Comparison of ENCODE assay signal across 16 cellular contexts in the genomic region with DNA sequence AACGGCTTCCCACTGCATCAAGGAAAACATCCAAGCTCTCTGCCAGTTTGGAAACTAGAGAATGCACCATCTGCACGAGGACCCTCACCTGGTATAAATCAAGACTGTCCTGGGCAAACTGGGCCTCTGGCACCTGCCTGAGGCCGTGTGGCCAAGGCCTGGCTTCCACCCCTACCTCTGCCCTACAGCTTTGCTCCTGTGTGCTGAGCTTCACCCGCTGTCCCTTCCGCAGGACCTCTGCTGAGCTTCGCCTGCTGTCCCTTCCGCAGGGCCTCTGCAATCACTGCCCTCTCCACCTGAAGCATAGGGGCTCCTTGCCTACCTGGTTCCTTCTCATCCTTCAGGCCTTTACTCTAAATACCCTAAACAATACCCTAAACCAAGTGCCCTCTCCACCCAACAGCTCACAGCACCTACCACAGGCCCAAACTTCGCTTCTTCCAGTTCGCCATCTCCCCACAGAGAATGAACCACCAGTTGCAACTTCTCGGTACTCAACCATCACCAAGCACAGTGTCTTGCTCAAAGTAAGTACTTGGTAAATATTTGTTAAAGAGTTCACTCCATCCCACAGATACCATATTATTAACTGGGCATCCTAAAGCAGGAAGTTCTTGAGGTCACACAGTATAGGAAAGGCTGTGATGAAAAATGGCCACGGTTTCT. TPM values are rescaled to one million over a fixed set of nuclear protein-coding genes. Genes with fewer than 3 reads are reported as not detected.
DNase-seq lines count a peak whose midpoint lies in the region; FAIRE-seq and TF ChIP-seq lines count a peak whose summit lies in the region.
"Had no signal": no experiment of that assay in that cellular context is flagged by ENCODE, and none has a peak within 500 bp of the region (broad histone marks: within the 10 kb centered on the region; RNA-seq: fewer than 3 reads in every experiment).

No MANE protein-coding gene starts in this region.

- DNase-seq in T-helper 1 cell = no peak
- no peak for DNase-seq in HFFc6
- peak; percentile 35 for DNase-seq in chondrocyte (ENCODE audit: low spot score)
- no peak for DNase-seq in COLO829 (ENCODE audit: low spot score)
- no peak for DNase-seq in 8988T
- DNase-seq in urothelium cell line (ENCODE audit: low spot score) = no peak
- DNase-seq: activated CD8-positive, alpha-beta memory T cell treated with anti-CD3 and anti-CD28 coated beads, Interleukin-2, amount 10 ng/mL, durations not matched to agents 7 days and 5 days; kidney; NCI-H2171 treated with DMSO at 0.1 percent for 48 hours; SJCRH30; stimulated activated CD4-positive, alpha-beta T cell treated with anti-CD3 and anti-CD28 coated beads, Interleukin-2, amount 100 ng/mL, for 24 hours had no signal

- no peaks in the 10 kb centered on the region for H3K9me3 Mint-ChIP-seq in T-helper 1 cell treated with Interleukin-12 subunit alpha and Interleukin-12 subunit beta and Interleukin-4 antibody, amounts not matched to agents 30 μg/mL and 1 μg/mL, for 36 hours
- no peaks in the 10 kb centered on the region for H3K9me3 Mint-ChIP-seq in HFFc6
- no peaks in the 10 kb centered on the region for H3K9me3 Mint-ChIP-seq in chondrocyte (ENCODE audit: low read depth)

- peak overlapping the region; percentile 17 for H3K27ac ChIP-seq in neutrophil
- H3K27ac ChIP-seq: 22Rv1, gastroesophageal sphincter, SJCRH30, upper lobe of left lung had no signal

- H3K36me3 Mint-ChIP-seq in T-helper 1 cell treated with Interleukin-12 subunit alpha and Interleukin-12 subunit beta and Interleukin-4 antibody, amounts not matched to agents 30 μg/mL and 1 μg/mL, for 36 hours (ENCODE audit: low read depth) = peaks cover 27% of the 10 kb centered on the region
- H3K36me3 Mint-ChIP-seq in HFFc6 (ENCODE audit: low read depth) (peaks cover 43% of the 10 kb centered on the region), chondrocyte (ENCODE audit: low read depth) (peaks cover 7% of the 10 kb centered on the region)

- no peaks in the 10 kb centered on the region for H3K9me3 ChIP-seq in neutrophil
- H3K9me3 ChIP-seq: gastroesophageal sphincter, SJCRH30, upper lobe of left lung had no signal

- H3K4me3 Mint-ChIP-seq in T-helper 1 cell treated with Interleukin-12 subunit alpha and Interleukin-12 subunit beta and Interleukin-4 antibody, amounts not matched to agents 30 μg/mL and 1 μg/mL, for 36 hours = no peak overlapping the region
- H3K4me3 Mint-ChIP-seq in HFFc6 = no peak overlapping the region
- no peak overlapping the region for H3K4me3 Mint-ChIP-seq in chondrocyte (ENCODE audit: unreplicated experiment)
- H3K4me3 Mint-ChIP-seq: activated CD8-positive, alpha-beta memory T cell treated with anti-CD3 and anti-CD28 coated beads, Interleukin-2, amount 10 ng/mL, durations not matched to agents 7 days and 5 days had no signal

- peaks cover 39% of the 10 kb centered on the region for H3K4me1 Mint-ChIP-seq in T-helper 1 cell treated with Interleukin-12 subunit alpha and Interleukin-12 subunit beta and Interleukin-4 antibody, amounts not matched to agents 30 μg/mL and 1 μg/mL, for 36 hours (ENCODE audit: low read depth)
- H3K4me1 Mint-ChIP-seq in HFFc6 (ENCODE audit: low read depth) (peaks cover 61% of the 10 kb centered on the region), chondrocyte (ENCODE audit: low read depth) (peaks cover 61% of the 10 kb centered on the region)

- H3K27ac Mint-ChIP-seq in T-helper 1 cell treated with Interleukin-12 subunit alpha and Interleukin-12 subunit beta and Interleukin-4 antibody, amounts not matched to agents 30 μg/mL and 1 μg/mL, for 36 hours = peak overlapping the region; percentile 11
- H3K27ac Mint-ChIP-seq in HFFc6 (peak overlapping the region; percentile 6), chondrocyte (ENCODE audit: unreplicated experiment) (peak overlapping the region; percentile 6)
- H3K27ac Mint-ChIP-seq: activated CD8-positive, alpha-beta memory T cell treated with anti-CD3 and anti-CD28 coated beads, Interleukin-2, amount 10 ng/mL, durations not matched to agents 7 days and 5 days had no signal

- no peak for FAIRE-seq in urothelium cell line (lab: Jason Lieb, UNC)
- FAIRE-seq: kidney had no signal

- peaks cover 28 to 55% of the 10 kb centered on the region in 2 experiments for H3K4me1 ChIP-seq in neutrophil (ENCODE audit: control insufficient read depth in 1 of 2, insufficient read depth in 1 of 2, low read depth in 1 of 2, low read length in 1 of 2)

- H3K4me3 ChIP-seq in neutrophil (ENCODE audit: low read depth in 1 of 2, low read length in 1 of 2) = no peak overlapping the region
- H3K4me3 ChIP-seq: gastroesophageal sphincter, SJCRH30 had no signal

- H3K36me3 ChIP-seq in neutrophil = peaks cover 24% of the 10 kb centered on the region

- H3K27me3 ChIP-seq in neutrophil = no peaks in the 10 kb centered on the region
- H3K27me3 ChIP-seq: gastroesophageal sphincter, SJCRH30, upper lobe of left lung had no signal

- TF ChIP-seq CTCF in HFFc6 (IDR thresholded peaks at IDR 0.05) (no peak), chondrocyte (IDR thresholded peaks at IDR 0.05) (no peak), neutrophil (IDR thresholded peaks at IDR 0.05) (no peak)

- no peaks in the 10 kb centered on the region for H3K27me3 Mint-ChIP-seq in T-helper 1 cell treated with Interleukin-12 subunit alpha and Interleukin-12 subunit beta and Interleukin-4 antibody, amounts not matched to agents 30 μg/mL and 1 μg/mL, for 36 hours (ENCODE audit: low read depth)
- peaks cover 4% of the 10 kb centered on the region for H3K27me3 Mint-ChIP-seq in HFFc6 (ENCODE audit: insufficient read depth)
- H3K27me3 Mint-ChIP-seq in chondrocyte (ENCODE audit: low read depth) = no peaks in the 10 kb centered on the region
- H3K27me3 Mint-ChIP-seq: activated CD8-positive, alpha-beta memory T cell treated with anti-CD3 and anti-CD28 coated beads, Interleukin-2, amount 10 ng/mL, durations not matched to agents 7 days and 5 days had no signal

RNA-seq across cellular contexts. Expression of a gene that starts 18.4 kb away (rescaled TPM):
- total RNA-seq in HFFc6 (2021; fragmentation: NEBNext Ultra II Directional; extraction: Animal tissue kit (Norgen Biotek cat#: 25700)) = 100 to 1,000 TPM; 502 to 618 (median 574) TPM
- total RNA-seq in chondrocyte = 419 to 543 TPM (median 538 TPM) in 3 replicates

RNA-seq across cellular contexts. Expression of a gene that starts 42.6 kb away (rescaled TPM):
- total RNA-seq in HFFc6 (2021; fragmentation: NEBNext Ultra II Directional; extraction: Animal tissue kit (Norgen Biotek cat#: 25700)) = under 1 TPM in 5 of 6 experiments, not detected in 1; 0.11 to 0.95 (median 0.48) TPM
- total RNA-seq in chondrocyte = 2.1 to 2.3 TPM (median 2.1 TPM) in 3 replicates

RNA-seq across cellular contexts. Expression of a gene that starts 46.6 kb away (rescaled TPM):
- under 1 TPM in 3 of 6 experiments, not detected in 3; 0.21 to 0.38 (median 0.25) TPM for total RNA-seq in HFFc6 (2021; fragmentation: NEBNext Ultra II Directional; extraction: Animal tissue kit (Norgen Biotek cat#: 25700))
- 0.67 to 0.90 TPM (median 0.68 TPM) in 3 replicates for total RNA-seq in chondrocyte
- total RNA-seq: activated CD8-positive, alpha-beta memory T cell treated with anti-CD3 and anti-CD28 coated beads, Interleukin-2, amount 10 ng/mL, durations not matched to agents 7 days and 5 days had no signal
